ENCODE assay signal across 29 cellular contexts in the genomic region with DNA sequence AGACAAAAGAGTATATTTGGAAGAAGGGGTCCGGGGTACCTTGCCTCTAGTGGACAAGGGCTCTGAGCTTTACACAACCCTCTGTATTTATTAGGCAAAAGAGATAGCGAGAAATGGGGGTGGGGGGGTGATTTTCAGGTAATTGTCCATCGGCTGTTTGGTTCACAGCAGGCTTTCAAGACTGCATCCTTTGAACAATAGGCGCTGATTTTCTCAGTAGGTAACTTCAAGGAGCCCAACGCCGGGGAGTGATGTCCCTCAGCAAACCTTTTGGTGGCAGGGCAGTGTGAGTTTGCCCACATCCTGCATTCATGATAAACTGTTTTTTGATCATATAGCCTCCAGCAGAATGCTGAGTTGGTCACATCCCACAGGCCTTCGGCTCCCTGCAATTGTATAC.
"Had no signal": no experiment of that assay in that cellular context is flagged by ENCODE, and none has a peak within 500 bp of the region (broad histone marks: within the 10 kb centered on the region; RNA-seq: fewer than 3 reads in every experiment).

No MANE protein-coding gene starts in this region.

- DNase-seq: activated CD4-positive, alpha-beta T cell treated with anti-CD3 and anti-CD28 coated beads, Interleukin-2, amount 10 ng/mL, durations not matched to agents 24 days and 14 days; activated CD4-positive, alpha-beta T cell treated with anti-CD3 and anti-CD28 coated beads, Interleukin-2, amount 50 U/mL, for 4 hours; activated CD4-positive, CD25-positive, alpha-beta regulatory T cell; activated CD8-positive, alpha-beta T cell treated with anti-CD3 and anti-CD28 coated beads for 36 hours; activated gamma-delta T cell; activated naive CD4-positive, alpha-beta T cell treated with Interleukin-2 at 50 U/mL for 16 hours; activated naive CD8-positive, alpha-beta T cell treated with anti-CD3 and anti-CD28 coated beads, Interleukin-2, amount 10 ng/mL, durations not matched to agents 7 days and 5 days; activated T-cell treated with anti-CD3 and anti-CD28 coated beads, Interleukin-2, amount 50 U/mL, for 24 hours; amygdala; NCI-H1092 treated with DMSO at 0.1 percent for 48 hours; NCI-H1417 treated with DMSO at 0.1 percent for 48 hours; NCI-H187 treated with DMSO at 0.1 percent for 48 hours; NCI-H2081; NCI-H2171 treated with DMSO at 0.1 percent for 48 hours; NCI-H510A; NCI-H526; NCI-H748 treated with DMSO at 0.1 percent for 48 hours; NK-92 treated with Interleukin-12 subunit alpha and Interleukin-12 subunit beta, amount 100 ng/mL, for 24 hours; PC-3; Peyer's patch; RPMI8226; SHP77 treated with DMSO at 0.1 percent for 48 hours; SK-N-SH; WERI-Rb-1 had no signal

- H3K27ac Mint-ChIP-seq: activated CD4-positive, alpha-beta T cell treated with anti-CD3 and anti-CD28 coated beads, Interleukin-2, amount 10 ng/mL, durations not matched to agents 24 days and 14 days; activated CD8-positive, alpha-beta T cell treated with anti-CD3 and anti-CD28 coated beads for 36 hours; activated naive CD4-positive, alpha-beta T cell treated with anti-CD3 and anti-CD28 coated beads, Interleukin-2, amount 50 U/mL, for 24 hours; activated naive CD8-positive, alpha-beta T cell treated with anti-CD3 and anti-CD28 coated beads, Interleukin-2, amount 10 ng/mL, durations not matched to agents 7 days and 5 days; activated T-cell treated with anti-CD3 and anti-CD28 coated beads, Interleukin-2, amount 50 U/mL, for 24 hours; activated T-helper 2 cell treated with anti-CD3 and anti-CD28 coated beads, Interferon-gamma antibody, Interleukin-2, Interleukin-4, amounts not matched to agents 10 μg/mL and 5 μg/mL and 100 μg/mL, durations not matched to agents 14 hours and 24 hours and 36 hours; T-helper 1 cell treated with Interleukin-12 subunit alpha and Interleukin-12 subunit beta and Interleukin-4 antibody, amounts not matched to agents 30 μg/mL and 1 μg/mL, for 36 hours; T-helper 2 cell treated with Interferon-gamma antibody and Interleukin-4, amounts not matched to agents 5 μg/mL and 100 μg/mL, for 36 hours had no signal

- H3K4me3 Mint-ChIP-seq: activated CD4-positive, alpha-beta T cell treated with anti-CD3 and anti-CD28 coated beads, Interleukin-2, amount 10 ng/mL, durations not matched to agents 24 days and 14 days; activated CD8-positive, alpha-beta T cell treated with anti-CD3 and anti-CD28 coated beads for 36 hours; activated naive CD4-positive, alpha-beta T cell treated with anti-CD3 and anti-CD28 coated beads, Interleukin-2, amount 50 U/mL, for 24 hours; activated naive CD8-positive, alpha-beta T cell treated with anti-CD3 and anti-CD28 coated beads, Interleukin-2, amount 10 ng/mL, durations not matched to agents 7 days and 5 days; activated T-cell treated with anti-CD3 and anti-CD28 coated beads, Interleukin-2, amount 50 U/mL, for 24 hours; central memory CD8-positive, alpha-beta T cell; T-helper 1 cell treated with Interleukin-12 subunit alpha and Interleukin-12 subunit beta and Interleukin-4 antibody, amounts not matched to agents 30 μg/mL and 1 μg/mL, for 36 hours; T-helper 2 cell treated with Interferon-gamma antibody and Interleukin-4, amounts not matched to agents 5 μg/mL and 100 μg/mL, for 36 hours had no signal

- H3K36me3 Mint-ChIP-seq: activated naive CD8-positive, alpha-beta T cell treated with anti-CD3 and anti-CD28 coated beads, Interleukin-2, amount 10 ng/mL, durations not matched to agents 7 days and 5 days had no signal

- H3K4me1 Mint-ChIP-seq: activated CD4-positive, alpha-beta T cell treated with anti-CD3 and anti-CD28 coated beads, Interleukin-2, amount 10 ng/mL, durations not matched to agents 24 days and 14 days; activated naive CD4-positive, alpha-beta T cell treated with anti-CD3 and anti-CD28 coated beads, Interleukin-2, amount 50 U/mL, for 24 hours; activated naive CD8-positive, alpha-beta T cell treated with anti-CD3 and anti-CD28 coated beads, Interleukin-2, amount 10 ng/mL, durations not matched to agents 7 days and 5 days; central memory CD8-positive, alpha-beta T cell had no signal

- H3K9me3 Mint-ChIP-seq: activated CD4-positive, alpha-beta T cell treated with anti-CD3 and anti-CD28 coated beads, Interleukin-2, amount 10 ng/mL, durations not matched to agents 24 days and 14 days; activated CD8-positive, alpha-beta T cell treated with anti-CD3 and anti-CD28 coated beads for 36 hours; activated naive CD4-positive, alpha-beta T cell treated with anti-CD3 and anti-CD28 coated beads, Interleukin-2, amount 50 U/mL, for 24 hours; activated naive CD8-positive, alpha-beta T cell treated with anti-CD3 and anti-CD28 coated beads, Interleukin-2, amount 10 ng/mL, durations not matched to agents 7 days and 5 days; activated T-cell treated with anti-CD3 and anti-CD28 coated beads, Interleukin-2, amount 50 U/mL, for 24 hours; activated T-helper 2 cell treated with anti-CD3 and anti-CD28 coated beads, Interferon-gamma antibody, Interleukin-2, Interleukin-4, amounts not matched to agents 10 μg/mL and 5 μg/mL and 100 μg/mL, durations not matched to agents 14 hours and 24 hours and 36 hours; central memory CD8-positive, alpha-beta T cell; T-helper 1 cell treated with Interleukin-12 subunit alpha and Interleukin-12 subunit beta and Interleukin-4 antibody, amounts not matched to agents 30 μg/mL and 1 μg/mL, for 36 hours; T-helper 2 cell treated with Interferon-gamma antibody and Interleukin-4, amounts not matched to agents 5 μg/mL and 100 μg/mL, for 36 hours had no signal

- ATAC-seq: activated CD8-positive, alpha-beta T cell treated with anti-CD3 and anti-CD28 coated beads for 36 hours; PC-3 had no signal

- H3K27me3 Mint-ChIP-seq: activated CD4-positive, alpha-beta T cell treated with anti-CD3 and anti-CD28 coated beads, Interleukin-2, amount 10 ng/mL, durations not matched to agents 24 days and 14 days; activated CD8-positive, alpha-beta T cell treated with anti-CD3 and anti-CD28 coated beads for 36 hours; activated naive CD4-positive, alpha-beta T cell treated with anti-CD3 and anti-CD28 coated beads, Interleukin-2, amount 50 U/mL, for 24 hours; activated naive CD8-positive, alpha-beta T cell treated with anti-CD3 and anti-CD28 coated beads, Interleukin-2, amount 10 ng/mL, durations not matched to agents 7 days and 5 days; activated T-cell treated with anti-CD3 and anti-CD28 coated beads, Interleukin-2, amount 50 U/mL, for 24 hours; central memory CD8-positive, alpha-beta T cell had no signal
